ENCODE assay signal across 35 cellular contexts in the genomic region with DNA sequence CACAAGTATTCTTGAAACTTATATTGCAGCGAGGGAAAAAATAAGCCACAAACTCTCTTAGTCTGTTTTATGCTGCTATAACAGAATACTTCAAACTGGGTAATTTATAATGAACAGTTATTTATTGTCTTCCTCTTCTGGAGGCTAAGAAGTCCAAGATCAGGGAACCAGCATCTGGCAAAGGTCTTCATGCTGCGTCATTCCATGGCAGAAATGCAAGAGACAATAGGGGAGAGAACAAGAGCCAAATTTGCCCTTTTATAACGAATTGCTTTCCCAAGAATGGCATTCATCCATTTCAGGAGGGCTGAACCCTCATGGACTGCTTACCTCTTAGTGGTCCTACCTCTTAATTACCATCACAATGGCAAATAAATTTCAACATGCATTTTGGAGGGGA.
"Had no signal": no experiment of that assay in that cellular context is flagged by ENCODE, and none has a peak within 500 bp of the region (broad histone marks: within the 10 kb centered on the region; RNA-seq: fewer than 3 reads in every experiment).

No MANE protein-coding gene starts in this region.

- H3K27ac Mint-ChIP-seq: activated CD4-positive, alpha-beta memory T cell treated with anti-CD3 and anti-CD28 coated beads for 36 hours; activated naive CD4-positive, alpha-beta T cell treated with anti-CD3 and anti-CD28 coated beads for 36 hours; activated naive CD8-positive, alpha-beta T cell treated with anti-CD3 and anti-CD28 coated beads for 36 hours; activated T-helper 1 cell treated with anti-CD3 and anti-CD28 coated beads, Interleukin-12 subunit alpha, Interleukin-12 subunit beta, Interleukin-2, Interleukin-4 antibody, amounts not matched to agents 30 ng/mL and 10 ng/mL and 1 ng/mL, durations not matched to agents 14 hours and 24 hours and 36 hours; endodermal cell; nephron; stimulated activated memory B cell treated with anti-CD40 and anti-IgM and Interleukin-4, amounts not matched to agents 10 μg/mL and 1 μg/mL and 100 μg/mL, for 72 hours; T-helper 1 cell treated with Interleukin-12 subunit alpha and Interleukin-12 subunit beta and Interleukin-4 antibody, amounts not matched to agents 30 μg/mL and 1 μg/mL, for 36 hours had no signal

- H3K9me3 Mint-ChIP-seq: activated CD4-positive, alpha-beta memory T cell treated with anti-CD3 and anti-CD28 coated beads for 36 hours; activated naive CD4-positive, alpha-beta T cell treated with anti-CD3 and anti-CD28 coated beads for 36 hours; activated naive CD8-positive, alpha-beta T cell treated with anti-CD3 and anti-CD28 coated beads for 36 hours; activated T-helper 1 cell treated with anti-CD3 and anti-CD28 coated beads, Interleukin-12 subunit alpha, Interleukin-12 subunit beta, Interleukin-2, Interleukin-4 antibody, amounts not matched to agents 30 ng/mL and 10 ng/mL and 1 ng/mL, durations not matched to agents 14 hours and 24 hours and 36 hours; endodermal cell; immature natural killer cell; nephron; stimulated activated memory B cell treated with anti-CD40 and anti-IgM and Interleukin-4, amounts not matched to agents 10 μg/mL and 1 μg/mL and 100 μg/mL, for 72 hours; T-helper 1 cell treated with Interleukin-12 subunit alpha and Interleukin-12 subunit beta and Interleukin-4 antibody, amounts not matched to agents 30 μg/mL and 1 μg/mL, for 36 hours had no signal

- H3K27ac ChIP-seq: adrenal gland, body of pancreas, lower lobe of right lung, stomach, thyroid gland, vagina, WERI-Rb-1 had no signal

- H3K4me1 Mint-ChIP-seq: endodermal cell, nephron had no signal

- H3K27me3 ChIP-seq: adrenal gland, body of pancreas, stomach, thyroid gland, upper lobe of left lung, vagina had no signal

- H3K9me3 ChIP-seq: adrenal gland, body of pancreas, lower lobe of right lung, stomach, thyroid gland, upper lobe of left lung, vagina had no signal

- H3K4me1 ChIP-seq: vagina had no signal

- H3K4me3 Mint-ChIP-seq: activated CD4-positive, alpha-beta memory T cell treated with anti-CD3 and anti-CD28 coated beads for 36 hours; activated naive CD4-positive, alpha-beta T cell treated with anti-CD3 and anti-CD28 coated beads for 36 hours; activated naive CD8-positive, alpha-beta T cell treated with anti-CD3 and anti-CD28 coated beads for 36 hours; activated T-helper 1 cell treated with anti-CD3 and anti-CD28 coated beads, Interleukin-12 subunit alpha, Interleukin-12 subunit beta, Interleukin-2, Interleukin-4 antibody, amounts not matched to agents 30 ng/mL and 10 ng/mL and 1 ng/mL, durations not matched to agents 14 hours and 24 hours and 36 hours; endodermal cell; immature natural killer cell; nephron; stimulated activated memory B cell treated with anti-CD40 and anti-IgM and Interleukin-4, amounts not matched to agents 10 μg/mL and 1 μg/mL and 100 μg/mL, for 72 hours; T-helper 1 cell treated with Interleukin-12 subunit alpha and Interleukin-12 subunit beta and Interleukin-4 antibody, amounts not matched to agents 30 μg/mL and 1 μg/mL, for 36 hours had no signal

- DNase-seq: activated CD4-positive, alpha-beta memory T cell treated with anti-CD3 and anti-CD28 coated beads for 36 hours; activated CD4-positive, alpha-beta T cell treated with anti-CD3 and anti-CD28 coated beads for 48 hours; activated CD8-positive, alpha-beta memory T cell treated with anti-CD3 and anti-CD28 coated beads, Interleukin-2, amount 50 U/mL, for 4 hours; activated effector memory CD4-positive, alpha-beta T cell treated with anti-CD3 and anti-CD28 coated beads, Interleukin-2, amount 50 U/mL, for 16 hours; activated naive CD4-positive, alpha-beta T cell treated with anti-CD3 and anti-CD28 coated beads for 36 hours; activated naive CD8-positive, alpha-beta T cell treated with anti-CD3 and anti-CD28 coated beads for 36 hours; activated T-cell treated with anti-CD3 and anti-CD28 coated beads, Interleukin-2, amount 50 U/mL, for 1 hour; adrenal gland; aorta; body of pancreas; cortex of kidney; endodermal cell; hypothalamus; immature natural killer cell; kidney; lower lobe of right lung; mesenchymal stem cell; posterior cingulate gyrus; small intestine; stimulated activated CD4-positive, alpha-beta T cell treated with anti-CD3 and anti-CD28 coated beads, Interleukin-1b, Interleukin-23, amount 100 ng/mL, for 48 hours; stimulated activated CD4-positive, alpha-beta T cell treated with anti-CD3 and anti-CD28 coated beads, Interleukin-4, amount 100 ng/mL, for 4 hours; stimulated activated CD8-positive, alpha-beta memory T cell treated with anti-CD3 and anti-CD28 coated beads, Interleukin-4, amount 100 ng/mL, for 48 hours; stomach; SW 1271; T1000; thyroid gland; upper lobe of left lung; WERI-Rb-1 had no signal

- ATAC-seq: activated CD4-positive, CD25-positive, alpha-beta regulatory T cell treated with anti-CD3 and anti-CD28 coated beads, Interleukin-2, amount 50 U/mL, for 24 hours; body of pancreas; lower lobe of right lung; sciatic nerve; stimulated activated memory B cell treated with anti-CD40 and anti-IgM and Interleukin-4, amounts not matched to agents 10 μg/mL and 1 μg/mL and 100 μg/mL, for 72 hours had no signal

- H3K36me3 ChIP-seq: adrenal gland, lower lobe of right lung, stomach, thyroid gland, upper lobe of left lung, vagina, WERI-Rb-1 had no signal

- H3K27me3 Mint-ChIP-seq: activated CD4-positive, alpha-beta memory T cell treated with anti-CD3 and anti-CD28 coated beads for 36 hours; activated naive CD8-positive, alpha-beta T cell treated with anti-CD3 and anti-CD28 coated beads for 36 hours; stimulated activated memory B cell treated with anti-CD40 and anti-IgM and Interleukin-4, amounts not matched to agents 10 μg/mL and 1 μg/mL and 100 μg/mL, for 72 hours had no signal

- H3K4me3 ChIP-seq: adrenal gland, body of pancreas, lower lobe of right lung, stomach, thyroid gland, upper lobe of left lung, vagina had no signal
